In genomic region chr9:111482656-111483418, GRCh38 we compare ENCODE assay signal across 1 cellular context.
TF ChIP-seq lines count a peak whose summit lies in the region.

No MANE protein-coding gene starts in this region.

TF ChIP-seq in WTC11, 78 proteins besides CTCF, POLR2A, EP300 and RAD21 (continued from another document and continues in another):
- TF ChIP-seq CREB1 (CRISPR knock-in tag; IDR thresholded peaks at IDR 0.05) (no peak), HMGXB4 (CRISPR knock-in tag; IDR thresholded peaks at IDR 0.05) (no peak; the same call in 1 of the 2 replicates), ETV6 (CRISPR knock-in tag; IDR thresholded peaks at IDR 0.05) (peak; percentile 78; the same call in 1 of the 2 replicates), ZNF121 (CRISPR knock-in tag; IDR thresholded peaks at IDR 0.05) (no peak), FOXP1 (CRISPR knock-in tag; IDR thresholded peaks at IDR 0.05; ENCODE audit: borderline replicate concordance) (0 out of 2 replicates have a peak, but pooled peaks have one; percentile 20), GTF2I (CRISPR knock-in tag; conservative IDR thresholded peaks at IDR 0.05) (no peak), AR (CRISPR knock-in tag; IDR thresholded peaks at IDR 0.05) (no peak), ATF2 (CRISPR knock-in tag; IDR thresholded peaks at IDR 0.05; ENCODE audit: borderline replicate concordance, low read depth) (no peak), PRRX2 (CRISPR knock-in tag; IDR thresholded peaks at IDR 0.05) (no peak), E2F1 (CRISPR knock-in tag; IDR thresholded peaks at IDR 0.05) (no peak), ZNF138 (CRISPR knock-in tag; conservative IDR thresholded peaks at IDR 0.05) (no peak), TP53 (CRISPR knock-in tag; IDR thresholded peaks at IDR 0.05) (no peak), PRDM15 (CRISPR knock-in tag; IDR thresholded peaks at IDR 0.05) (no peak), NR3C1 (CRISPR knock-in tag; conservative IDR thresholded peaks at IDR 0.05; ENCODE audit: low read depth) (no peak), ELF4 (CRISPR knock-in tag; IDR thresholded peaks at IDR 0.05; ENCODE audit: low read depth) (0 out of 2 replicates have a peak, but pooled peaks have one; percentile 48), ARID4B (CRISPR knock-in tag; IDR thresholded peaks at IDR 0.05; ENCODE audit: borderline replicate concordance) (0 out of 2 replicates have a peak, but pooled peaks have one; percentile 21), PREB (CRISPR knock-in tag; IDR thresholded peaks at IDR 0.05; ENCODE audit: borderline replicate concordance) (no peak), ZMAT4 (CRISPR knock-in tag; IDR thresholded peaks at IDR 0.05) (no peak), USF2 (CRISPR knock-in tag; IDR thresholded peaks at IDR 0.05) (no peak), SOX15 (CRISPR knock-in tag; IDR thresholded peaks at IDR 0.05) (no peak), USF1 (CRISPR knock-in tag; IDR thresholded peaks at IDR 0.05) (peak; percentile 26; the same call in 1 of the 2 replicates), CREM (CRISPR knock-in tag; IDR thresholded peaks at IDR 0.05) (no peak), NFYB (CRISPR knock-in tag; conservative IDR thresholded peaks at IDR 0.05; ENCODE audit: low read depth) (no peak), HMGA2 (CRISPR knock-in tag; IDR thresholded peaks at IDR 0.05) (no peak), ZNF512 (CRISPR knock-in tag; IDR thresholded peaks at IDR 0.05; ENCODE audit: borderline replicate concordance) (no peak), CDX4 (CRISPR knock-in tag; IDR thresholded peaks at IDR 0.05; ENCODE audit: borderline replicate concordance) (no peak)
